In the genomic region with DNA sequence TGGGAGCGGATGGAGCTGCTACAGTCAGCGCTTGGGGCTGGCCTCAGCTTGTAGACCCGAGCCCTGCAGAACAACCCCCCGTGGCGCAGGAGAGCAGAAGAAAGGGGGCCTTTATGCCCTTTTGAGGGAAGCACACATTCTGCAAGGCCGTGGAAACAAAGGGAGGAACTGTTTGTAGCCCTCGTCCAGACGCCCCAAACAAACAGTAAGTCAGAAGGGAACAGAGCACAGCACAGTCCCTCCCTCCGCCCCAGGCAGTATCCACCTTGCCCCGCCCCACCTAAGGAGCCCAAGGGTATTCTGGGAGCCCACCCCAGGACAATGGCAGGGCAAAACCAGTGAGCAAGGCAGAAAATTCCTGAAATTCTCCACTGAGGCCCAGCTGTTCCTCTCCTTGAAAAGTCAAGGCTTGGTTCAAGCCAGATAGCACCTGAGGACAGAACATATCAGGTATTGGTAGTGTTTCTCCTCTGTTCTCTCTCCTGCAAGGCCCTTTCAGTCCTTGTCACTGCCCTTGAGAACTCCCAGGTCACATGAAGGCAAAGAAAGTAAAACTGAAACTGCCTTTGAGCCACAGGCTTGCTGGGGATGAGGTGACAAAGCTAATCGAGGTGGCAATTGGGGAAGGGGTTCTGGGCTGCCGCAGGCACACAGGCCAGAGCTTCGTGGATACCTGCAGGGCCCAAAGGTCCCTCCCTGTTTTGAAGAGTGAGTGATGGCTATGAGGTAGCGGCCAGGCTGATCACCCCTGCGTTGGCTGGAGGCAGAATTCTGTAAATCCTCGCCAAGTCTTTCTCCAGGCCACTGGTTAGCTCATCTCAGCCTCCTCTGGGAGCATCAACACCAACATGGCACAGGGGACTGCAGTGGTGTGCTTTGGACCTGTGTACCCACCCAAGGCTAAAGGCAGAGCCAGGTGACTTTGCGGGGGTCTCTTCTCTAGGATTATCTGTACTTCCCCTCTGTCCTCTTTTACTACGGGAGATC, we compare ENCODE assay signal across 8 cellular contexts. TPM values are rescaled to one million over a fixed set of nuclear protein-coding genes. Genes with fewer than 3 reads are reported as not detected.
DNase-seq lines count a peak whose midpoint lies in the region; FAIRE-seq and TF ChIP-seq lines count a peak whose summit lies in the region.

No MANE protein-coding gene starts in this region.

- no peaks in the 10 kb centered on the region for H3K36me3 ChIP-seq in MG63

- H3K4me3 ChIP-seq in MG63 = peak overlapping the region; percentile 52

- no peaks in the 10 kb centered on the region for H3K27me3 ChIP-seq in H9 (ENCODE audit: insufficient read depth, low read length)
- H3K27me3 ChIP-seq in MG63 = no peaks in the 10 kb centered on the region

- peaks cover 9% of the 10 kb centered on the region for H3K23me2 ChIP-seq in H9 (ENCODE audit: insufficient read length, low read depth, low read length, poor library complexity, severe bottlenecking)

- POLR2A ChIA-PET in GM10248 (lab: Yijun Ruan, JAX) = interaction anchor here (0.6 to 1.3 kb wide), 3 partner anchors 11 to 54 kb away, joined by 3 to 6 read pairs (median 5); partner anchors contain the start of gene RPS6KA5

- no peaks in the 10 kb centered on the region for H3K79me2 ChIP-seq in H9 (ENCODE audit: insufficient read depth, low read length)

- no peak overlapping the region for H2BK20ac ChIP-seq in H9 (ENCODE audit: low read depth, low read length, poor library complexity, severe bottlenecking)

- peak overlapping the region; percentile 95 for H3K14ac ChIP-seq in H9 (ENCODE audit: insufficient read depth, low read length)

- H4K91ac ChIP-seq in H9 (ENCODE audit: insufficient read length, low read depth, low read length) = no peak overlapping the region

- H3K9me3 Mint-ChIP-seq in H9 = peaks cover 6 to 13% of the 10 kb centered on the region in 2 experiments; a peak in 4 of 5 replicates

- H2BK5ac ChIP-seq in H9 (ENCODE audit: insufficient read length, low read length) = peak overlapping the region; percentile 62

- peaks cover 14% of the 10 kb centered on the region for H3K4me1 ChIP-seq in H9 (ENCODE audit: insufficient read depth, low read length)

- no peak for TF ChIP-seq CTCF in GM10248 (IDR thresholded peaks at IDR 0.05; ENCODE audit: control extremely low read depth, extremely low read depth, low read depth, missing control alignments)
- no peak for TF ChIP-seq CTCF in H9 (conservative IDR thresholded peaks at IDR 0.05)

- no CpG with 5 or more reads among the region's 18 CpGs for WGBS in H9 (ENCODE audit: extremely low coverage, insufficient read length, low lambda C conversion rate)

- no peak overlapping the region for H2BK120ac ChIP-seq in H9 (ENCODE audit: low read depth, low read length, poor library complexity, severe bottlenecking)

- peak overlapping the region; percentile 66 to 75 for H3K4me3 Mint-ChIP-seq in H9

- H3K79me1 ChIP-seq in H9 (ENCODE audit: insufficient read depth, low read depth, low read length, poor library complexity, severe bottlenecking) = no peaks in the 10 kb centered on the region

- H3K18ac ChIP-seq in H9 (ENCODE audit: insufficient read length, low read depth, low read length) = peak overlapping the region; percentile 93

- H3K9me3 ChIP-seq in H9 (ENCODE audit: control insufficient read depth, low read depth, low read length) (no peaks in the 10 kb centered on the region), MG63 (no peaks in the 10 kb centered on the region)

- H3T11ph ChIP-seq in H9 (ENCODE audit: low read length) = no peak overlapping the region

- H2AK5ac ChIP-seq in H9 (ENCODE audit: insufficient read length, low read length) = peak overlapping the region; percentile 15

- H3K27ac Mint-ChIP-seq in H9 = peak overlapping the region; percentile 97 to 99 (median 99)

- H3K27ac ChIP-seq in H9 (ENCODE audit: insufficient read length, low read depth, low read length) = peak overlapping the region; percentile 82

- H3K36me3 Mint-ChIP-seq in H9 (ENCODE audit: insufficient read depth in 1 of 3, low read depth in 3 of 3) = peaks cover 16 to 30% (median 18%) of the 10 kb centered on the region in 3 experiments

- no peaks in the 10 kb centered on the region for H4K20me1 ChIP-seq in H9 (ENCODE audit: control insufficient read depth, insufficient read depth, insufficient read length)

- H4K8ac ChIP-seq in H9 (replicated peaks; ENCODE audit: insufficient read length, low read depth, low read length) = peak overlapping the region; percentile 46

- peak overlapping the region; percentile 81 for H3K4ac ChIP-seq in H9 (ENCODE audit: low read depth, low read length)

- DNase-seq in GM10248 (ENCODE audit: extremely low spot score) (peak; percentile 81), H9 (peak; percentile 93), MG63 (peak; percentile 9), T-helper 1 cell (peak; percentile 17 to 91 (median 41)), anterior cingulate cortex (lab: John Stamatoyannopoulos, UW) (peak in 57 of 58 donors; percentile 30 to 95 (median 90)), hepatic stellate cell (ENCODE audit: low spot score) (peak; percentile 54), putamen (ENCODE audit: low spot score) (peak; percentile 94), urothelium cell line (ENCODE audit: low spot score) (peak; percentile 65)

- no peak overlapping the region for H3K23ac ChIP-seq in H9 (ENCODE audit: insufficient read length, low read depth, low read length)

- H2BK12ac ChIP-seq in H9 (ENCODE audit: insufficient read length, low read depth, low read length) = peak overlapping the region; percentile 68

- H3K9ac ChIP-seq in H9 (ENCODE audit: extremely low read depth, insufficient read length, low read length) = peak overlapping the region; percentile 65

- peak overlapping the region; percentile 22 for H4K5ac ChIP-seq in H9 (ENCODE audit: insufficient read length, low read depth, low read length)

- H3K4me2 ChIP-seq in H9 (ENCODE audit: insufficient read depth, insufficient read length, low read length) = peak overlapping the region; percentile 62

- FAIRE-seq in urothelium cell line (lab: Jason Lieb, UNC) = no peak

- no peak overlapping the region for H2AFZ ChIP-seq in H9 (ENCODE audit: low read length)

- H3K56ac ChIP-seq in H9 (ENCODE audit: insufficient read length, low read depth, low read length) = no peak overlapping the region

- peaks cover 55 to 67% of the 10 kb centered on the region in 2 experiments for H3K4me1 Mint-ChIP-seq in H9

- H3K27me3 Mint-ChIP-seq in H9 (ENCODE audit: low read depth) = no peaks in the 10 kb centered on the region

- CTCF ChIA-PET in GM10248 (lab: Yijun Ruan, JAX) = interaction anchor here (0.5 to 3.0 kb wide), 15 partner anchors 14 to 241 kb away, joined by 3 to 14 read pairs (median 4); partner anchors contain the start of gene RPS6KA5

- peak overlapping the region; percentile 5; the same call in 1 of the 2 replicates for H2BK15ac ChIP-seq in H9 (ENCODE audit: low read depth, low read length)

RNA-seq across cellular contexts. Expression of gene DGLUCY, which starts 0.5 kb away (rescaled TPM):
- total RNA-seq in H9 (2021) = 24.8 and 29.6 TPM in 2 replicates
- 11.0 and 18.3 TPM in 2 replicates for total RNA-seq in MG63 (2014; rRNA removed; shearing (Covaris generic); ENCODE audit: low replicate concordance)

RNA-seq across cellular contexts. Expression of gene RPS6KA5, which starts 53.9 kb away (rescaled TPM):
- 3.7 and 3.8 TPM in 2 replicates for total RNA-seq in H9 (2021)
- total RNA-seq in MG63 (2014; rRNA removed; shearing (Covaris generic); ENCODE audit: low replicate concordance) = 1.5 and 2.9 TPM in 2 replicates

Comparison
In these comparisons a context has a peak if more than half of its experiments do, and no peak if none do; other contexts are left out.
1. Peak in every context shown above with its lines: DNase-seq, H3K4me3 ChIP-seq and H3K27ac ChIP-seq.
2. DNase-seq: peak in every context shown above with its lines; median percentile 94 in putamen; 93 in H9; 90 in anterior cingulate cortex; 81 in GM10248; 65 in urothelium cell line; 54 in hepatic stellate cell; 41 in T-helper 1 cell; 9 in MG63.